In genomic region chr11:42299780-42300179, GRCh38 we compare ENCODE assay signal across 27 cellular contexts.
"Had no signal": no experiment of that assay in that cellular context is flagged by ENCODE, and none has a peak within 500 bp of the region (broad histone marks: within the 10 kb centered on the region; RNA-seq: fewer than 3 reads in every experiment).

No MANE protein-coding gene starts in this region.

- FAIRE-seq: urothelium cell line had no signal

- H3K4me1 ChIP-seq: stomach, suprapubic skin, testis, thyroid gland, tibial artery, tibial nerve, transverse colon, upper lobe of left lung, upper lobe of right lung, uterus, vagina had no signal

- H3K9me3 ChIP-seq: suprapubic skin, testis, thyroid gland, tibial artery, transverse colon, upper lobe of right lung, uterus, vagina had no signal

- H3K27ac ChIP-seq: stomach, suprapubic skin, testis, thoracic aorta, thyroid gland, tibial artery, tibial nerve, transverse colon, upper lobe of left lung, upper lobe of right lung, uterus, vagina had no signal

- DNase-seq: stimulated activated CD4-positive, alpha-beta T cell treated with anti-CD3 and anti-CD28 coated beads, Interleukin-2, amount 100 ng/mL, for 48 hours; stimulated activated CD4-positive, alpha-beta T cell treated with anti-CD3 and anti-CD28 coated beads, Interleukin-4, amount 100 ng/mL, for 1 hour; stimulated activated CD4-positive, alpha-beta T cell treated with anti-CD3 and anti-CD28 coated beads, Interleukin-4, amount 100 ng/mL, for 24 hours; stimulated activated CD4-positive, alpha-beta T cell treated with anti-CD3 and anti-CD28 coated beads, Interleukin-4, amount 100 ng/mL, for 4 hours; stimulated activated CD8-positive, alpha-beta memory T cell treated with anti-CD3 and anti-CD28 coated beads, Interleukin-4, amount 100 ng/mL, for 48 hours; stimulated activated naive B cell treated with anti-CD40 and anti-IgM and Interleukin-4, amounts not matched to agents 10 μg/mL and 1 μg/mL and 100 μg/mL, for 72 hours; stimulated activated naive CD4-positive, alpha-beta T cell; stimulated activated naive CD4-positive, alpha-beta T cell treated with Interleukin-2 at 50 U/mL for 16 hours; stimulated activated naive CD8-positive, alpha-beta T cell treated with anti-CD3 and anti-CD28 coated beads, Interleukin-15, amount 100 ng/mL, for 72 hours; stimulated activated naive CD8-positive, alpha-beta T cell treated with anti-CD3 and anti-CD28 coated beads, Interleukin-15, Interleukin-2, amounts not matched to agents 100 U/mL and 50 U/mL, for 24 hours; stomach; substantia nigra; testis; thyroid gland; tibial artery; transverse colon; trophoblast cell; upper lobe of left lung; upper lobe of right lung; uterus had no signal

- H3K36me3 ChIP-seq: stomach, suprapubic skin, thoracic aorta, thyroid gland, tibial artery, tibial nerve, transverse colon, upper lobe of left lung, upper lobe of right lung, uterus, vagina had no signal

- ATAC-seq: stimulated activated effector memory CD8-positive, alpha-beta T cell treated with anti-CD3 and anti-CD28 coated beads, Interleukin-12 subunit alpha, Interleukin-12 subunit beta, amount 100 ng/mL, for 72 hours; stimulated activated memory B cell treated with anti-CD40 and anti-IgM and Interleukin-4, amounts not matched to agents 10 μg/mL and 1 μg/mL and 100 μg/mL, for 72 hours; stimulated activated naive B cell treated with anti-CD40 and anti-IgM and Interleukin-4, amounts not matched to agents 10 μg/mL and 1 μg/mL and 100 μg/mL, for 72 hours; stimulated activated naive CD8-positive, alpha-beta T cell treated with anti-CD3 and anti-CD28 coated beads, Interleukin-15, amount 100 ng/mL, for 72 hours; stimulated activated naive CD8-positive, alpha-beta T cell treated with anti-CD3 and anti-CD28 coated beads, Interleukin-15, Interleukin-2, amounts not matched to agents 100 U/mL and 50 U/mL, for 24 hours; upper lobe of right lung had no signal

- H3K4me3 ChIP-seq: stomach, suprapubic skin, testis, thoracic aorta, thyroid gland, tibial artery, tibial nerve, transverse colon, upper lobe of left lung, upper lobe of right lung, uterus, vagina had no signal

- H3K27me3 ChIP-seq: stomach, suprapubic skin, testis, thyroid gland, tibial artery, tibial nerve, transverse colon, upper lobe of left lung, upper lobe of right lung, uterus, vagina had no signal
